ENCODE assay signal across 25 cellular contexts in genomic region chr4:121339307-121339706, GRCh38. TPM values are rescaled to one million over a fixed set of nuclear protein-coding genes. Genes with fewer than 3 reads are reported as not detected.
DNase-seq lines count a peak whose midpoint lies in the region; FAIRE-seq and TF ChIP-seq lines count a peak whose summit lies in the region.
"Had no signal": no experiment of that assay in that cellular context is flagged by ENCODE, and none has a peak within 500 bp of the region (broad histone marks: within the 10 kb centered on the region; RNA-seq: fewer than 3 reads in every experiment).

No MANE protein-coding gene starts in this region.

- H4K20me1 ChIP-seq in astrocyte (ENCODE audit: insufficient read depth, low read length): no peaks in the 10 kb centered on the region
- H4K20me1 ChIP-seq: BLaER1 treated with 17β-estradiol and CSF1 and Interleukin-3, amounts not matched to agents 10 nM and 100 nM had no signal

- H3K9ac ChIP-seq in astrocyte (ENCODE audit: low read length): no peak overlapping the region
- H3K9ac ChIP-seq: BLaER1 treated with 17β-estradiol and CSF1 and Interleukin-3, amounts not matched to agents 10 nM and 100 nM had no signal

- 43% methylated on average over 2 of the region's 2 CpGs for WGBS in suprapubic skin

- no peak overlapping the region for H3K4me3 ChIP-seq in cardiac muscle cell
- no peak overlapping the region for H3K4me3 ChIP-seq in left ventricle myocardium inferior
- no peak overlapping the region for H3K4me3 ChIP-seq in astrocyte (ENCODE audit: insufficient read depth, low read depth, low read length)
- H3K4me3 ChIP-seq in effector memory CD4-positive, alpha-beta T cell (ENCODE audit: insufficient read depth, low read depth, low read length, poor library complexity, severe bottlenecking): no peak overlapping the region
- no peak overlapping the region for H3K4me3 ChIP-seq in suprapubic skin
- H3K4me3 ChIP-seq: BLaER1 treated with 17β-estradiol and CSF1 and Interleukin-3, amounts not matched to agents 10 nM and 100 nM; Peyer's patch had no signal

- no peaks in the 10 kb centered on the region for H3K36me3 ChIP-seq in cardiac muscle cell
- no peaks in the 10 kb centered on the region for H3K36me3 ChIP-seq in left ventricle myocardium inferior
- H3K36me3 ChIP-seq in astrocyte (ENCODE audit: insufficient read depth, low read length): no peaks in the 10 kb centered on the region
- H3K36me3 ChIP-seq in effector memory CD4-positive, alpha-beta T cell (ENCODE audit: control insufficient read depth, insufficient read depth, low read length): no peaks in the 10 kb centered on the region
- H3K36me3 ChIP-seq in suprapubic skin: no peaks in the 10 kb centered on the region
- H3K36me3 ChIP-seq: BLaER1 treated with 17β-estradiol and CSF1 and Interleukin-3, amounts not matched to agents 10 nM and 100 nM; Peyer's patch had no signal

- POLR2A ChIA-PET in activated CD4-positive, alpha-beta memory T cell treated with anti-CD3 and anti-CD28 coated beads, Interleukin-2, amount 10 ng/mL, durations not matched to agents 7 days and 5 days (lab: Charles Lee): no interaction called here

- intact Hi-C loops in left ventricle myocardium inferior (cut with micrococcal nuclease): no loop called here

- CTCF ChIA-PET in activated CD4-positive, alpha-beta memory T cell treated with anti-CD3 and anti-CD28 coated beads, Interleukin-2, amount 10 ng/mL, durations not matched to agents 7 days and 5 days (lab: Charles Lee): no interaction called here

- TF ChIP-seq CTCF in cardiac muscle cell (IDR thresholded peaks at IDR 0.05; ENCODE audit: low read depth, low read length): no peak
- no peak for TF ChIP-seq CTCF in left ventricle myocardium inferior (IDR thresholded peaks at IDR 0.05; ENCODE audit: borderline replicate concordance)
- TF ChIP-seq CTCF in astrocyte (IDR thresholded peaks at IDR 0.05; ENCODE audit: insufficient read depth, low read depth, low read length): no peak
- TF ChIP-seq CTCF in suprapubic skin (IDR thresholded peaks at IDR 0.05): no peak

- H3K4me3 Mint-ChIP-seq in astrocyte (ENCODE audit: unreplicated experiment): no peak overlapping the region
- no peak overlapping the region for H3K4me3 Mint-ChIP-seq in activated CD4-positive, alpha-beta memory T cell treated with anti-CD3 and anti-CD28 coated beads, Interleukin-2, amount 10 ng/mL, durations not matched to agents 7 days and 5 days
- H3K4me3 Mint-ChIP-seq: CD4-positive, alpha-beta memory T cell; IgD-negative memory B cell had no signal

- no peaks in the 10 kb centered on the region for H3K36me3 Mint-ChIP-seq in astrocyte (ENCODE audit: low read depth, unreplicated experiment)
- no peaks in the 10 kb centered on the region for H3K36me3 Mint-ChIP-seq in activated CD4-positive, alpha-beta memory T cell treated with anti-CD3 and anti-CD28 coated beads, Interleukin-2, amount 10 ng/mL, durations not matched to agents 7 days and 5 days (ENCODE audit: low read depth)
- H3K36me3 Mint-ChIP-seq: CD4-positive, alpha-beta memory T cell; IgD-negative memory B cell had no signal

- no peaks in the 10 kb centered on the region for H3K79me2 ChIP-seq in astrocyte (ENCODE audit: insufficient read depth, low read length)

- no peak overlapping the region for H3K4me2 ChIP-seq in astrocyte (ENCODE audit: low read length)
- H3K4me2 ChIP-seq: BLaER1 treated with 17β-estradiol and CSF1 and Interleukin-3, amounts not matched to agents 10 nM and 100 nM had no signal

- DNase-seq in cardiac muscle cell (ENCODE audit: low read depth in 1 of 2, low spot score in 1 of 2): no peak
- DNase-seq in left ventricle myocardium inferior: no peak
- peak; percentile 2 for DNase-seq in astrocyte (ENCODE audit: low read depth)
- DNase-seq in iris pigment epithelial cell (ENCODE audit: low read depth): peak; percentile 3
- no peak for DNase-seq in effector memory CD4-positive, alpha-beta T cell
- DNase-seq in activated CD4-positive, alpha-beta memory T cell treated with anti-CD3 and anti-CD28 coated beads, Interleukin-2, amount 10 ng/mL, durations not matched to agents 7 days and 5 days: no peak
- no peak for DNase-seq in suprapubic skin (ENCODE audit: low spot score in 2 of 2)
- DNase-seq: 8988T; CD4-positive, alpha-beta memory T cell; DND-41; Karpas-422; NCI-H1417 treated with DMSO at 0.1 percent for 48 hours; NCI-H187; NCI-H446; NCI-H526; Peyer's patch had no signal

- H3K27me3 Mint-ChIP-seq in astrocyte (ENCODE audit: low read depth, unreplicated experiment): no peaks in the 10 kb centered on the region
- peaks cover 9% of the 10 kb centered on the region for H3K27me3 Mint-ChIP-seq in activated CD4-positive, alpha-beta memory T cell treated with anti-CD3 and anti-CD28 coated beads, Interleukin-2, amount 10 ng/mL, durations not matched to agents 7 days and 5 days

- H3K4me1 ChIP-seq in cardiac muscle cell (ENCODE audit: low read depth) (peaks cover 32% of the 10 kb centered on the region), left ventricle myocardium inferior (no peaks in the 10 kb centered on the region), astrocyte (ENCODE audit: insufficient read depth, low read length) (no peaks in the 10 kb centered on the region), suprapubic skin (no peaks in the 10 kb centered on the region)
- no peaks in the 10 kb centered on the region for H3K4me1 ChIP-seq in effector memory CD4-positive, alpha-beta T cell (ENCODE audit: control insufficient read depth, insufficient read depth, low read length, poor library complexity, severe bottlenecking)
- H3K4me1 ChIP-seq: Peyer's patch had no signal

- no peak for FAIRE-seq in astrocyte (lab: Jason Lieb, UNC)
- FAIRE-seq: GM12892, GM19239, H1, HTR-8/SVneo had no signal

- no peak for TF ChIP-seq EP300 in suprapubic skin (IDR thresholded peaks at IDR 0.05)

- H3K27ac Mint-ChIP-seq in astrocyte (ENCODE audit: unreplicated experiment): no peak overlapping the region
- H3K27ac Mint-ChIP-seq in activated CD4-positive, alpha-beta memory T cell treated with anti-CD3 and anti-CD28 coated beads, Interleukin-2, amount 10 ng/mL, durations not matched to agents 7 days and 5 days: no peak overlapping the region
- H3K27ac Mint-ChIP-seq: CD4-positive, alpha-beta memory T cell; IgD-negative memory B cell had no signal

- H3K9me3 ChIP-seq in cardiac muscle cell (ENCODE audit: low read depth) (no peaks in the 10 kb centered on the region), left ventricle myocardium inferior (replicated peaks) (no peaks in the 10 kb centered on the region), astrocyte (ENCODE audit: insufficient read depth, low read depth, low read length) (no peaks in the 10 kb centered on the region), suprapubic skin (no peaks in the 10 kb centered on the region)
- H3K9me3 ChIP-seq in effector memory CD4-positive, alpha-beta T cell (ENCODE audit: control insufficient read depth, low read length): no peaks in the 10 kb centered on the region
- H3K9me3 ChIP-seq: BLaER1 treated with 17β-estradiol and CSF1 and Interleukin-3, amounts not matched to agents 10 nM and 100 nM; Peyer's patch had no signal

- no peaks in the 10 kb centered on the region for H3K27me3 ChIP-seq in cardiac muscle cell
- H3K27me3 ChIP-seq in left ventricle myocardium inferior (ENCODE audit: low read depth): no peaks in the 10 kb centered on the region
- no peaks in the 10 kb centered on the region for H3K27me3 ChIP-seq in astrocyte (ENCODE audit: insufficient read depth, low read length)
- no peaks in the 10 kb centered on the region for H3K27me3 ChIP-seq in effector memory CD4-positive, alpha-beta T cell (replicated peaks; ENCODE audit: control insufficient read depth, insufficient read depth, low read length, poor library complexity, severe bottlenecking)
- H3K27me3 ChIP-seq in suprapubic skin: no peaks in the 10 kb centered on the region
- H3K27me3 ChIP-seq: BLaER1 treated with 17β-estradiol and CSF1 and Interleukin-3, amounts not matched to agents 10 nM and 100 nM; Peyer's patch had no signal

- TF ChIP-seq POLR2A in suprapubic skin (IDR thresholded peaks at IDR 0.05): no peak

- no peaks in the 10 kb centered on the region for H3K9me3 Mint-ChIP-seq in astrocyte (ENCODE audit: unreplicated experiment)
- no peaks in the 10 kb centered on the region for H3K9me3 Mint-ChIP-seq in activated CD4-positive, alpha-beta memory T cell treated with anti-CD3 and anti-CD28 coated beads, Interleukin-2, amount 10 ng/mL, durations not matched to agents 7 days and 5 days

- H3K4me1 Mint-ChIP-seq in astrocyte (ENCODE audit: low read depth, unreplicated experiment): peaks cover 8% of the 10 kb centered on the region
- H3K4me1 Mint-ChIP-seq in activated CD4-positive, alpha-beta memory T cell treated with anti-CD3 and anti-CD28 coated beads, Interleukin-2, amount 10 ng/mL, durations not matched to agents 7 days and 5 days: no peaks in the 10 kb centered on the region
- H3K4me1 Mint-ChIP-seq: CD4-positive, alpha-beta memory T cell had no signal

- H3K27ac ChIP-seq in cardiac muscle cell (peak overlapping the region; percentile 41), left ventricle myocardium inferior (replicated peaks) (no peak overlapping the region), astrocyte (ENCODE audit: low read depth, low read length) (no peak overlapping the region), suprapubic skin (no peak overlapping the region)
- H3K27ac ChIP-seq in effector memory CD4-positive, alpha-beta T cell (ENCODE audit: insufficient read depth, low read length, poor library complexity, severe bottlenecking): no peak overlapping the region
- H3K27ac ChIP-seq: BLaER1 treated with 17β-estradiol and CSF1 and Interleukin-3, amounts not matched to agents 10 nM and 100 nM; Peyer's patch had no signal

- no peak overlapping the region for H2AFZ ChIP-seq in astrocyte (ENCODE audit: low read depth, low read length)

RNA-seq across cellular contexts. Expression of gene QRFPR, which starts 41.5 kb away (rescaled TPM):
- total RNA-seq in cardiac muscle cell: 1.1 and 2.6 TPM in 2 replicates
- polyA plus RNA-seq in cardiac muscle cell: 2.0 and 2.6 TPM in 2 replicates
- total RNA-seq in left ventricle myocardium inferior: 0.25 TPM
- total RNA-seq in astrocyte: not detected in 2 replicates
- total RNA-seq in activated CD4-positive, alpha-beta memory T cell treated with anti-CD3 and anti-CD28 coated beads, Interleukin-2, amount 10 ng/mL, durations not matched to agents 7 days and 5 days: not detected
- total RNA-seq in suprapubic skin: not detected
- total RNA-seq: CD4-positive, alpha-beta memory T cell; G401; M059J; OCI-LY7; Peyer's patch had no signal
- polyA plus RNA-seq: CD4-positive, alpha-beta memory T cell; IgD-negative memory B cell had no signal

Comparison
In these comparisons a context has a peak if more than half of its experiments do, and no peak if none do; other contexts are left out.
1. DNase-seq: peak in astrocyte (single experiment) and iris pigment epithelial cell (single experiment); none in cardiac muscle cell (0 of 2), left ventricle myocardium inferior (single experiment), effector memory CD4-positive, alpha-beta T cell (0 of 3), activated CD4-positive, alpha-beta memory T cell treated with anti-CD3 and anti-CD28 coated beads, Interleukin-2, amount 10 ng/mL, durations not matched to agents 7 days and 5 days (single experiment) and suprapubic skin (0 of 2).